21 cellular contexts compared by ENCODE assay signal in genomic region chr11:12902784-12903491, GRCh38.
"Had no signal": no experiment of that assay in that cellular context is flagged by ENCODE, and none has a peak within 500 bp of the region (broad histone marks: within the 10 kb centered on the region; RNA-seq: fewer than 3 reads in every experiment).

No MANE protein-coding gene starts in this region.

- H3K4me1 ChIP-seq: prostate gland, spleen had no signal

- H3K36me3 Mint-ChIP-seq: activated CD8-positive, alpha-beta memory T cell treated with anti-CD3 and anti-CD28 coated beads, Interleukin-2, amount 10 ng/mL, durations not matched to agents 7 days and 5 days; naive thymus-derived CD8-positive, alpha-beta T cell had no signal

- ATAC-seq: activated CD8-positive, alpha-beta memory T cell treated with anti-CD3 and anti-CD28 coated beads, Interleukin-2, amount 10 ng/mL, durations not matched to agents 7 days and 5 days; activated CD8-positive, alpha-beta T cell treated with anti-CD3 and anti-CD28 coated beads for 36 hours; activated naive CD8-positive, alpha-beta T cell treated with anti-CD3 and anti-CD28 coated beads, Interleukin-2, amount 50 U/mL, for 24 hours; gastroesophageal sphincter; naive thymus-derived CD8-positive, alpha-beta T cell had no signal

- H3K9me3 Mint-ChIP-seq: activated CD4-positive, alpha-beta T cell treated with anti-CD3 and anti-CD28 coated beads, Interleukin-2, amount 10 ng/mL, durations not matched to agents 7 days and 5 days; activated CD8-positive, alpha-beta T cell treated with anti-CD3 and anti-CD28 coated beads for 36 hours; activated naive CD8-positive, alpha-beta T cell treated with anti-CD3 and anti-CD28 coated beads, Interleukin-2, amount 50 U/mL, for 24 hours; naive thymus-derived CD8-positive, alpha-beta T cell had no signal

- H3K9me3 ChIP-seq: gastroesophageal sphincter, ovary, prostate gland, spleen had no signal

- H3K36me3 ChIP-seq: ovary had no signal

- H3K4me1 Mint-ChIP-seq: activated naive CD8-positive, alpha-beta T cell treated with anti-CD3 and anti-CD28 coated beads, Interleukin-2, amount 50 U/mL, for 24 hours; naive thymus-derived CD8-positive, alpha-beta T cell had no signal

- H3K27ac ChIP-seq: coronary artery, epithelial cell of prostate, gastroesophageal sphincter, ovary, prostate gland, spleen had no signal

- H3K4me3 Mint-ChIP-seq: activated CD4-positive, alpha-beta T cell treated with anti-CD3 and anti-CD28 coated beads, Interleukin-2, amount 10 ng/mL, durations not matched to agents 7 days and 5 days; activated CD8-positive, alpha-beta memory T cell treated with anti-CD3 and anti-CD28 coated beads, Interleukin-2, amount 10 ng/mL, durations not matched to agents 7 days and 5 days; activated CD8-positive, alpha-beta T cell treated with anti-CD3 and anti-CD28 coated beads for 36 hours; activated naive CD8-positive, alpha-beta T cell treated with anti-CD3 and anti-CD28 coated beads, Interleukin-2, amount 50 U/mL, for 24 hours; naive thymus-derived CD8-positive, alpha-beta T cell had no signal

- H3K27ac Mint-ChIP-seq: activated CD4-positive, alpha-beta T cell treated with anti-CD3 and anti-CD28 coated beads, Interleukin-2, amount 10 ng/mL, durations not matched to agents 7 days and 5 days; activated CD8-positive, alpha-beta memory T cell treated with anti-CD3 and anti-CD28 coated beads, Interleukin-2, amount 10 ng/mL, durations not matched to agents 7 days and 5 days; activated CD8-positive, alpha-beta T cell treated with anti-CD3 and anti-CD28 coated beads for 36 hours; activated naive CD8-positive, alpha-beta T cell treated with anti-CD3 and anti-CD28 coated beads, Interleukin-2, amount 50 U/mL, for 24 hours; naive thymus-derived CD8-positive, alpha-beta T cell had no signal

- H3K4me3 ChIP-seq: coronary artery, gastroesophageal sphincter, lung, ovary, prostate gland, spleen had no signal

- FAIRE-seq: kidney had no signal

- H3K27me3 ChIP-seq: gastroesophageal sphincter, ovary, spleen had no signal

- DNase-seq: activated CD4-positive, alpha-beta T cell treated with anti-CD3 and anti-CD28 coated beads, Interleukin-2, amount 10 ng/mL, durations not matched to agents 7 days and 5 days; activated CD4-positive, CD25-positive, alpha-beta regulatory T cell treated with anti-CD3 and anti-CD28 coated beads, Interleukin-2, amount 50 U/mL, for 72 hours; activated CD8-positive, alpha-beta memory T cell treated with anti-CD3 and anti-CD28 coated beads, Interleukin-2, amount 10 ng/mL, durations not matched to agents 7 days and 5 days; activated CD8-positive, alpha-beta T cell treated with anti-CD3 and anti-CD28 coated beads for 36 hours; activated effector memory CD4-positive, alpha-beta T cell treated with anti-CD3 and anti-CD28 coated beads, Interleukin-2, amount 50 U/mL, for 16 hours; activated naive CD4-positive, alpha-beta T cell treated with anti-CD3 and anti-CD28 coated beads, Interleukin-2, amount 50 U/mL, for 16 hours; activated naive CD8-positive, alpha-beta T cell treated with anti-CD3 and anti-CD28 coated beads, Interleukin-2, amount 50 U/mL, for 24 hours; activated T-cell treated with anti-CD3 and anti-CD28 coated beads for 4 hours; cerebellar nuclear complex; head of caudate nucleus; kidney; naive thymus-derived CD8-positive, alpha-beta T cell; ovary; spleen; stimulated activated CD4-positive, alpha-beta T cell treated with anti-CD3 and anti-CD28 coated beads, Interleukin-4, amount 100 ng/mL, for 1 hour; stimulated activated naive CD4-positive, alpha-beta T cell had no signal
